Comparison of ENCODE assay signal across 16 cellular contexts in the genomic region with DNA sequence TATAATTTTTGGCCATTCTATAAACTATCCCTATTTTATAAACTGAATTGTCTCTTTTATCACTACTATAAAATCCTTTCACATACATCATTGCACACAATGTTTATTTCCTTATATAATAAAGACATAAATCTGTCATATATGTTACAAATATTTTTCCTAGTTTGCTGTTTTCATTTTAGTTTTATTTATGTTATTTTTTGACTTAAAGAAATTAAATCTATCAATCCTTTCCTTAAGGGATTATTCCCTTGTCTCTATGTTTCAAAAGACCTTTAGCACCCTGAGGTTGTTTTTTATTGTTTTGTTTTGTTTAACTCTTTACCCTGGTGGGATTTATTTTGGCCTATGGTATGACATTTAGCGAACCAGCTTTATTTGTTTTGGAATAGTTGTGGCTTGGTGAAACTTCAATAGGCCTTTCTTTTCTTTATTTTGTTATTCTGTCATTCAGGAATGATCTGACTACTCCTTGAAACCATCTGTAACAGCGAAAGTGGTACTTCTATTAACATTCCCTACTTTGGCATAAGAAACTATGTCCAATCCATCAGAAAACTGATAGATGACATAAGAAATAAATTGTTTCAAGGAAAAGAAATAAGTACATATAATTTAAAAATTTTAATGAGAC.
DNase-seq lines count a peak whose midpoint lies in the region; ATAC-seq, FAIRE-seq and TF ChIP-seq lines count a peak whose summit lies in the region.
"Had no signal": no experiment of that assay in that cellular context is flagged by ENCODE, and none has a peak within 500 bp of the region (broad histone marks: within the 10 kb centered on the region; RNA-seq: fewer than 3 reads in every experiment).

No MANE protein-coding gene starts in this region.

- H3K4me2 ChIP-seq in IMR-90 (ENCODE audit: low read depth, low read length), result no peak overlapping the region
- H3K4me2 ChIP-seq: A549 had no signal

- dilution Hi-C loops in IMR-90 (cut with HindIII; ENCODE audit: low sequenced_read_pairs, unreplicated experiment), result no loop called here

- no peak overlapping the region for H3K18ac ChIP-seq in IMR-90 (ENCODE audit: low read depth, low read length)

- no peak overlapping the region for H4K91ac ChIP-seq in IMR-90 (ENCODE audit: insufficient read depth, low read depth, low read length)

- H3K9me3 ChIP-seq in IMR-90 (ENCODE audit: control insufficient read depth, insufficient read depth, low read length) (0 out of 2 replicates have a peak, but pooled peaks cover 2% of the 10 kb centered on the region), adrenal gland (replicated peaks in 1 of 3) (no peaks in the 10 kb centered on the region), colonic mucosa (no peaks in the 10 kb centered on the region)
- H3K9me3 ChIP-seq: BE2C had no signal

- no peak overlapping the region for H2BK20ac ChIP-seq in IMR-90 (ENCODE audit: low read depth, low read length)

- no CpG with 5 or more reads among the region's 2 CpGs for WGBS in IMR-90 (ENCODE audit: extremely low coverage in 2 of 2, insufficient read length in 1 of 2), 2 experiments
- 69 to 82% (median 77%) methylated on average over 2 of the region's 2 CpGs for WGBS in adrenal gland, 4 donors

- intact Hi-C loops in IMR-90 (cut with micrococcal nuclease) (no loop called here), adrenal gland (cut with DNase I) (no loop called here), colonic mucosa (cut with DNase I) (no loop called here)

- no peak overlapping the region for H2BK120ac ChIP-seq in IMR-90 (ENCODE audit: low read depth, low read length)

- H2BK5ac ChIP-seq in IMR-90 (ENCODE audit: low read depth, low read length, poor library complexity, severe bottlenecking), result no peak overlapping the region

- no peak overlapping the region for H3K56ac ChIP-seq in IMR-90 (ENCODE audit: extremely low read depth, insufficient read depth, low read length)

- H2AK5ac ChIP-seq in IMR-90 (ENCODE audit: low read depth, low read length), result no peak overlapping the region

- no peak overlapping the region for H3K4me3 ChIP-seq in IMR-90 (ENCODE audit: insufficient read depth, low read depth, low read length)
- H3K4me3 ChIP-seq in adrenal gland, result no peak overlapping the region
- H3K4me3 ChIP-seq in colonic mucosa, result no peak overlapping the region
- H3K4me3 ChIP-seq: A549 had no signal

- no peak overlapping the region for H2BK15ac ChIP-seq in IMR-90 (ENCODE audit: low read depth, low read length)

- no TSS peak for BruUV-seq in IMR-90 (replicated peaks; lab: Mats Ljungman, UMichigan)

- H3K9ac ChIP-seq in IMR-90 (ENCODE audit: low read depth, low read length) (no peak overlapping the region), colonic mucosa (ENCODE audit: low read depth in 2 of 2, low read length in 2 of 2) (no peak overlapping the region)

- no peak overlapping the region for H2AK9ac ChIP-seq in IMR-90 (replicated peaks; ENCODE audit: low read depth, low read length, poor library complexity)

- H3K27ac ChIP-seq in IMR-90 (ENCODE audit: insufficient read depth, low read length) (no peak overlapping the region), adrenal gland (no peak overlapping the region), colonic mucosa (no peak overlapping the region)
- H3K27ac ChIP-seq: A549, C4-2B had no signal

- H4K5ac ChIP-seq in IMR-90 (ENCODE audit: low read depth, low read length), result no peak overlapping the region

- ATAC-seq in IMR-90 (ENCODE audit: low read depth), result peak; percentile 63
- no peak for ATAC-seq in GM21825 (IDR thresholded peaks at IDR 0.05; ENCODE audit: unreplicated experiment)
- ATAC-seq: A549 had no signal

- TF ChIP-seq CTCF in IMR-90 (conservative IDR thresholded peaks at IDR 0.05; ENCODE audit: low read depth, low read length) (no peak), adrenal gland (IDR thresholded peaks at IDR 0.05) (no peak), colonic mucosa (IDR thresholded peaks at IDR 0.05) (no peak)

- H4K8ac ChIP-seq in IMR-90 (ENCODE audit: low read depth in 2 of 2, low read length in 2 of 2), result no peak overlapping the region

- CTCF ChIA-PET in IMR-90 (lab: Yijun Ruan, JAX), result no interaction called here

- no peaks in the 10 kb centered on the region for H3K9me1 ChIP-seq in IMR-90 (ENCODE audit: insufficient read depth, low read length)

- H2AFZ ChIP-seq in IMR-90 (replicated peaks; ENCODE audit: low read length, poor library complexity), result no peak overlapping the region

- POLR2A ChIA-PET in IMR-90 (lab: Charles Lee; ENCODE audit: unreplicated experiment), result no interaction called here

- H3K4me1 ChIP-seq in IMR-90 (ENCODE audit: control insufficient read depth, insufficient read depth, low read length) (no peaks in the 10 kb centered on the region), adrenal gland (replicated peaks in 1 of 2) (no peaks in the 10 kb centered on the region), colonic mucosa (no peaks in the 10 kb centered on the region)
- H3K4me1 ChIP-seq: A549, BE2C had no signal

- TF ChIP-seq POLR2A in IMR-90 (IDR thresholded peaks at IDR 0.05; ENCODE audit: low read depth, low read length) (no peak), adrenal gland (IDR thresholded peaks at IDR 0.05) (no peak)

- in situ Hi-C loops in IMR-90 (cut with MboI; ENCODE audit: low sequenced_read_pairs), result no loop called here

- no peaks in the 10 kb centered on the region for H3K36me3 ChIP-seq in IMR-90 (ENCODE audit: control insufficient read depth, insufficient read depth, low read length)
- H3K36me3 ChIP-seq in adrenal gland (replicated peaks in 1 of 2), result no peaks in the 10 kb centered on the region
- H3K36me3 ChIP-seq in colonic mucosa, result no peaks in the 10 kb centered on the region
- H3K36me3 ChIP-seq: BE2C had no signal

- no peak overlapping the region for H3K14ac ChIP-seq in IMR-90 (replicated peaks; ENCODE audit: low read depth, low read length)

- no peak overlapping the region for H3K4ac ChIP-seq in IMR-90 (ENCODE audit: low read depth, low read length)

- H3K27me3 ChIP-seq in IMR-90 (ENCODE audit: control insufficient read depth, insufficient read depth, low read length), result no peaks in the 10 kb centered on the region; the same call in 1 of the 2 replicates
- H3K27me3 ChIP-seq in adrenal gland, result no peaks in the 10 kb centered on the region
- no peaks in the 10 kb centered on the region for H3K27me3 ChIP-seq in colonic mucosa

- DNase-seq in IMR-90 (no peak), astrocyte of the hippocampus (ENCODE audit: low read depth, low spot score) (peak; percentile 52), frontal cortex (ENCODE audit: low spot score in 2 of 2) (no peak), adrenal gland (no peak), colonic mucosa (no peak)
- no peak for DNase-seq in effector CD4-positive, alpha-beta T cell
- DNase-seq: BE2C; CD4-positive, alpha-beta memory T cell; DMS153; DND-41; GF-D8 had no signal

- no peak overlapping the region for H3K23ac ChIP-seq in IMR-90 (ENCODE audit: low read depth, low read length)

- H3K79me1 ChIP-seq in IMR-90 (ENCODE audit: low read depth in 1 of 2, low read length in 2 of 2), result no peaks in the 10 kb centered on the region

- H4K20me1 ChIP-seq in IMR-90 (ENCODE audit: insufficient read depth, low read length), result no peaks in the 10 kb centered on the region

- FAIRE-seq in frontal cortex (lab: Jason Lieb, UNC), result peak; percentile 6
- FAIRE-seq: A549, D721Med, H1 had no signal

- TF ChIP-seq RAD21 in IMR-90 (IDR thresholded peaks at IDR 0.05; ENCODE audit: low read length), result no peak

TF ChIP-seq in IMR-90, 13 proteins besides CTCF, POLR2A, EP300 and RAD21:
- no peak for TF ChIP-seq BHLHE40 (IDR thresholded peaks at IDR 0.05; ENCODE audit: low read depth, low read length)
- no peak for TF ChIP-seq NFE2L2 (IDR thresholded peaks at IDR 0.05; ENCODE audit: low read depth, low read length)
- TF ChIP-seq CHD1 (IDR thresholded peaks at IDR 0.05; ENCODE audit: low read depth, low read length), result no peak
- no peak for TF ChIP-seq RCOR1 (IDR thresholded peaks at IDR 0.05; ENCODE audit: insufficient replicate concordance, low read length)
- TF ChIP-seq CEBPB (IDR thresholded peaks at IDR 0.05; ENCODE audit: low read depth, low read length), result no peak
- no peak for TF ChIP-seq RFX5 (IDR thresholded peaks at IDR 0.05; ENCODE audit: low read depth, low read length)
- no peak for TF ChIP-seq SMC3 (IDR thresholded peaks at IDR 0.05; ENCODE audit: low read depth, low read length)
- no peak for TF ChIP-seq MAFK (IDR thresholded peaks at IDR 0.05; ENCODE audit: low read depth, low read length)
- TF ChIP-seq MXI1 (IDR thresholded peaks at IDR 0.05; ENCODE audit: borderline replicate concordance, low read depth, low read length), result no peak
